In the genomic region with DNA sequence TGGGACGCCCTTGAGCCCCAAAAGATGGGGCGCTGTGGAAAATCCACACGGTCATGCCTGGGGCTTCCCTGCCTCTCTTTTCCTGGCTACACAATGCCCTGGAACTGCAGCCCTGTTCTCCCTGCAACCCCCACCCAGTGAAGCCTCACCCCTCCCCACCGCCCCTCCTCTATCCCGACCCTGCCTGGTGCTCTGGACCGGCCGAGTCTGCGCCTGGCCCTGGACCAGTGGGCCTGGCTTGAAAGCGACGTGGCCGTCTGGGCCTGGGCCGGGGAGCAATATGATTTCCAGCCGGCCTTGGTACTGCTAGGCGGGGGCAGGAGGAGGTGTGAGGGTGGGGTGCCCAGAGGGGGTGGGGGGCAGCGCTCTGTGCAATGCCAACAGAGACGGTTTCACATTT, we compare ENCODE assay signal across 2 cellular contexts.
TF ChIP-seq lines count a peak whose summit lies in the region.

No MANE protein-coding gene starts in this region.

TF ChIP-seq in SK-N-SH, 30 proteins besides CTCF, POLR2A, EP300 and RAD21 (continued from another document):
- TF ChIP-seq IRF3 (IDR thresholded peaks at IDR 0.05; ENCODE audit: low read depth, low read length) (no peak), EZH2phosphoT487 (IDR thresholded peaks at IDR 0.05; ENCODE audit: borderline replicate concordance, low read depth) (no peak), SMC3 (IDR thresholded peaks at IDR 0.05; ENCODE audit: low read depth, low read length) (no peak), NFIC (IDR thresholded peaks at IDR 0.05; ENCODE audit: borderline replicate concordance) (no peak), RXRA (IDR thresholded peaks at IDR 0.05; ENCODE audit: borderline replicate concordance, low read depth) (no peak), REST (IDR thresholded peaks at IDR 0.05; ENCODE audit: low read depth, low read length) (no peak), USF1 (IDR thresholded peaks at IDR 0.05; ENCODE audit: borderline replicate concordance, low read depth) (no peak), SIN3A (IDR thresholded peaks at IDR 0.05; ENCODE audit: borderline replicate concordance, low read depth, low read length) (no peak)
- TF ChIP-seq, protein P1, sequence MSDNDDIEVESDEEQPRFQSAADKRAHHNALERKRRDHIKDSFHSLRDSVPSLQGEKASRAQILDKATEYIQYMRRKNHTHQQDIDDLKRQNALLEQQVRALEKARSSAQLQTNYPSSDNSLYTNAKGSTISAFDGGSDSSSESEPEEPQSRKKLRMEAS (IDR thresholded peaks at IDR 0.05; ENCODE audit: low read depth), result no peak
- TF ChIP-seq, protein P2, sequence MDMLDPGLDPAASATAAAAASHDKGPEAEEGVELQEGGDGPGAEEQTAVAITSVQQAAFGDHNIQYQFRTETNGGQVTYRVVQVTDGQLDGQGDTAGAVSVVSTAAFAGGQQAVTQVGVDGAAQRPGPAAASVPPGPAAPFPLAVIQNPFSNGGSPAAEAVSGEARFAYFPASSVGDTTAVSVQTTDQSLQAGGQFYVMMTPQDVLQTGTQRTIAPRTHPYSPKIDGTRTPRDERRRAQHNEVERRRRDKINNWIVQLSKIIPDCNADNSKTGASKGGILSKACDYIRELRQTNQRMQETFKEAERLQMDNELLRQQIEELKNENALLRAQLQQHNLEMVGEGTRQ (IDR thresholded peaks at IDR 0.05; ENCODE audit: borderline replicate concordance, low read depth, low read length), result no peak
- TF ChIP-seq, protein P3, sequence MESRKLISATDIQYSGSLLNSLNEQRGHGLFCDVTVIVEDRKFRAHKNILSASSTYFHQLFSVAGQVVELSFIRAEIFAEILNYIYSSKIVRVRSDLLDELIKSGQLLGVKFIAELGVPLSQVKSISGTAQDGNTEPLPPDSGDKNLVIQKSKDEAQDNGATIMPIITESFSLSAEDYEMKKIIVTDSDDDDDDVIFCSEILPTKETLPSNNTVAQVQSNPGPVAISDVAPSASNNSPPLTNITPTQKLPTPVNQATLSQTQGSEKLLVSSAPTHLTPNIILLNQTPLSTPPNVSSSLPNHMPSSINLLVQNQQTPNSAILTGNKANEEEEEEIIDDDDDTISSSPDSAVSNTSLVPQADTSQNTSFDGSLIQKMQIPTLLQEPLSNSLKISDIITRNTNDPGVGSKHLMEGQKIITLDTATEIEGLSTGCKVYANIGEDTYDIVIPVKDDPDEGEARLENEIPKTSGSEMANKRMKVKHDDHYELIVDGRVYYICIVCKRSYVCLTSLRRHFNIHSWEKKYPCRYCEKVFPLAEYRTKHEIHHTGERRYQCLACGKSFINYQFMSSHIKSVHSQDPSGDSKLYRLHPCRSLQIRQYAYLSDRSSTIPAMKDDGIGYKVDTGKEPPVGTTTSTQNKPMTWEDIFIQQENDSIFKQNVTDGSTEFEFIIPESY (IDR thresholded peaks at IDR 0.05; ENCODE audit: borderline replicate concordance, low read depth), result no peak
- TF ChIP-seq, protein P4, sequence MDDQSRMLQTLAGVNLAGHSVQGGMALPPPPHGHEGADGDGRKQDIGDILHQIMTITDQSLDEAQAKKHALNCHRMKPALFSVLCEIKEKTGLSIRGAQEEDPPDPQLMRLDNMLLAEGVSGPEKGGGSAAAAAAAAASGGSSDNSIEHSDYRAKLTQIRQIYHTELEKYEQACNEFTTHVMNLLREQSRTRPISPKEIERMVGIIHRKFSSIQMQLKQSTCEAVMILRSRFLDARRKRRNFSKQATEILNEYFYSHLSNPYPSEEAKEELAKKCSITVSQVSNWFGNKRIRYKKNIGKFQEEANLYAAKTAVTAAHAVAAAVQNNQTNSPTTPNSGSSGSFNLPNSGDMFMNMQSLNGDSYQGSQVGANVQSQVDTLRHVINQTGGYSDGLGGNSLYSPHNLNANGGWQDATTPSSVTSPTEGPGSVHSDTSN (IDR thresholded peaks at IDR 0.05), result no peak

TF ChIP-seq in SK-N-SH treated with all-trans-retinoic acid at 6 μM for 48 hours, 23 proteins besides CTCF, POLR2A, EP300 and RAD21 (continued from another document):
- TF ChIP-seq PATZ1 (CRISPR knock-in tag; IDR thresholded peaks at IDR 0.05; ENCODE audit: borderline replicate concordance), result no peak
- TF ChIP-seq OSR1 (CRISPR knock-in tag; IDR thresholded peaks at IDR 0.05), result no peak
- TF ChIP-seq, protein P5, sequence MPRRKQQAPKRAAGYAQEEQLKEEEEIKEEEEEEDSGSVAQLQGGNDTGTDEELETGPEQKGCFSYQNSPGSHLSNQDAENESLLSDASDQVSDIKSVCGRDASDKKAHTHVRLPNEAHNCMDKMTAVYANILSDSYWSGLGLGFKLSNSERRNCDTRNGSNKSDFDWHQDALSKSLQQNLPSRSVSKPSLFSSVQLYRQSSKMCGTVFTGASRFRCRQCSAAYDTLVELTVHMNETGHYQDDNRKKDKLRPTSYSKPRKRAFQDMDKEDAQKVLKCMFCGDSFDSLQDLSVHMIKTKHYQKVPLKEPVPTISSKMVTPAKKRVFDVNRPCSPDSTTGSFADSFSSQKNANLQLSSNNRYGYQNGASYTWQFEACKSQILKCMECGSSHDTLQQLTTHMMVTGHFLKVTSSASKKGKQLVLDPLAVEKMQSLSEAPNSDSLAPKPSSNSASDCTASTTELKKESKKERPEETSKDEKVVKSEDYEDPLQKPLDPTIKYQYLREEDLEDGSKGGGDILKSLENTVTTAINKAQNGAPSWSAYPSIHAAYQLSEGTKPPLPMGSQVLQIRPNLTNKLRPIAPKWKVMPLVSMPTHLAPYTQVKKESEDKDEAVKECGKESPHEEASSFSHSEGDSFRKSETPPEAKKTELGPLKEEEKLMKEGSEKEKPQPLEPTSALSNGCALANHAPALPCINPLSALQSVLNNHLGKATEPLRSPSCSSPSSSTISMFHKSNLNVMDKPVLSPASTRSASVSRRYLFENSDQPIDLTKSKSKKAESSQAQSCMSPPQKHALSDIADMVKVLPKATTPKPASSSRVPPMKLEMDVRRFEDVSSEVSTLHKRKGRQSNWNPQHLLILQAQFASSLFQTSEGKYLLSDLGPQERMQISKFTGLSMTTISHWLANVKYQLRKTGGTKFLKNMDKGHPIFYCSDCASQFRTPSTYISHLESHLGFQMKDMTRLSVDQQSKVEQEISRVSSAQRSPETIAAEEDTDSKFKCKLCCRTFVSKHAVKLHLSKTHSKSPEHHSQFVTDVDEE (CRISPR knock-in tag; IDR thresholded peaks at IDR 0.05), result no peak
- no peak for TF ChIP-seq RARB (CRISPR knock-in tag; IDR thresholded peaks at IDR 0.05)
- TF ChIP-seq TOX (CRISPR knock-in tag; IDR thresholded peaks at IDR 0.05; ENCODE audit: borderline replicate concordance), result no peak
- TF ChIP-seq ZNF565 (CRISPR knock-in tag; conservative IDR thresholded peaks at IDR 0.05; ENCODE audit: low read depth), result no peak
- TF ChIP-seq TCF4 (CRISPR knock-in tag; IDR thresholded peaks at IDR 0.05; ENCODE audit: borderline replicate concordance), result no peak
- no peak for TF ChIP-seq ZFP3 (CRISPR knock-in tag; IDR thresholded peaks at IDR 0.05)
- TF ChIP-seq, protein P6, sequence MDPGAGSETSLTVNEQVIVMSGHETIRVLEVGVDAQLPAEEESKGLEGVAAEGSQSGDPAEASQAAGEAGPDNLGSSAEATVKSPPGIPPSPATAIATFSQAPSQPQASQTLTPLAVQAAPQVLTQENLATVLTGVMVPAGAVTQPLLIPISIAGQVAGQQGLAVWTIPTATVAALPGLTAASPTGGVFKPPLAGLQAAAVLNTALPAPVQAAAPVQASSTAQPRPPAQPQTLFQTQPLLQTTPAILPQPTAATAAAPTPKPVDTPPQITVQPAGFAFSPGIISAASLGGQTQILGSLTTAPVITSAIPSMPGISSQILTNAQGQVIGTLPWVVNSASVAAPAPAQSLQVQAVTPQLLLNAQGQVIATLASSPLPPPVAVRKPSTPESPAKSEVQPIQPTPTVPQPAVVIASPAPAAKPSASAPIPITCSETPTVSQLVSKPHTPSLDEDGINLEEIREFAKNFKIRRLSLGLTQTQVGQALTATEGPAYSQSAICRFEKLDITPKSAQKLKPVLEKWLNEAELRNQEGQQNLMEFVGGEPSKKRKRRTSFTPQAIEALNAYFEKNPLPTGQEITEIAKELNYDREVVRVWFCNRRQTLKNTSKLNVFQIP (CRISPR knock-in tag; IDR thresholded peaks at IDR 0.05; ENCODE audit: borderline replicate concordance, low read depth), result no peak
- TF ChIP-seq PPARA (CRISPR knock-in tag; IDR thresholded peaks at IDR 0.05; ENCODE audit: borderline replicate concordance), result no peak
- no peak for TF ChIP-seq CSRNP3 (CRISPR knock-in tag; IDR thresholded peaks at IDR 0.05)
- no peak for TF ChIP-seq ESRRG (CRISPR knock-in tag; IDR thresholded peaks at IDR 0.05)
- no peak for TF ChIP-seq ARNTL (CRISPR knock-in tag; IDR thresholded peaks at IDR 0.05; ENCODE audit: borderline replicate concordance, low read depth)
- no peak for TF ChIP-seq BACH2 (CRISPR knock-in tag; IDR thresholded peaks at IDR 0.05; ENCODE audit: borderline replicate concordance)
